In genomic region chr13:49497272-49497671, GRCh38 we compare ENCODE assay signal across 1 cellular context.
TF ChIP-seq lines count a peak whose summit lies in the region.

No MANE protein-coding gene starts in this region.

TF ChIP-seq in HepG2, 621 proteins besides CTCF, POLR2A, EP300 and RAD21:
- TF ChIP-seq ZNF292 (CRISPR knock-in tag; IDR thresholded peaks at IDR 0.05; ENCODE audit: borderline replicate concordance, low read depth) (no peak), SNRNP70 (IDR thresholded peaks at IDR 0.05; ENCODE audit: low read depth, low read length) (no peak), TARDBP (CRISPR knock-in tag; IDR thresholded peaks at IDR 0.05) (no peak), DMTF1 (CRISPR knock-in tag; IDR thresholded peaks at IDR 0.05) (no peak), ZNF678 (CRISPR knock-in tag; IDR thresholded peaks at IDR 0.05) (no peak), ZNF33B (CRISPR knock-in tag; IDR thresholded peaks at IDR 0.05) (no peak), TERF1 (CRISPR knock-in tag; IDR thresholded peaks at IDR 0.05) (no peak), ZC3H4 (CRISPR knock-in tag; IDR thresholded peaks at IDR 0.05; ENCODE audit: borderline replicate concordance) (no peak), E2F5 (CRISPR knock-in tag; conservative IDR thresholded peaks at IDR 0.05) (no peak), NCOA1 (CRISPR knock-in tag; IDR thresholded peaks at IDR 0.05) (no peak), RFXAP (CRISPR knock-in tag; IDR thresholded peaks at IDR 0.05; ENCODE audit: borderline replicate concordance) (no peak), CBX2 (IDR thresholded peaks at IDR 0.05; ENCODE audit: low read depth, low read length) (no peak), CBX2 (CRISPR knock-in tag; IDR thresholded peaks at IDR 0.05; ENCODE audit: low read depth) (no peak), SKIL (CRISPR knock-in tag; IDR thresholded peaks at IDR 0.05; ENCODE audit: borderline replicate concordance) (no peak), NFYC (CRISPR knock-in tag; IDR thresholded peaks at IDR 0.05) (no peak), FOXM1 (CRISPR knock-in tag; IDR thresholded peaks at IDR 0.05) (no peak), SRSF1 (optimal IDR thresholded peaks at IDR 0.05; ENCODE audit: low read depth, low read length) (no peak), PRDM4 (CRISPR knock-in tag; IDR thresholded peaks at IDR 0.05; ENCODE audit: borderline replicate concordance) (no peak), ZNF773 (CRISPR knock-in tag; IDR thresholded peaks at IDR 0.05; ENCODE audit: borderline replicate concordance) (no peak), ZBTB20 (CRISPR knock-in tag; IDR thresholded peaks at IDR 0.05; ENCODE audit: borderline replicate concordance, low read depth) (no peak), ZNF550 (CRISPR knock-in tag; IDR thresholded peaks at IDR 0.05; ENCODE audit: borderline replicate concordance) (no peak)
